15 cellular contexts compared by ENCODE assay signal in genomic region chr22:35728639-35729308, GRCh38. TPM values are rescaled to one million over a fixed set of nuclear protein-coding genes. Genes with fewer than 3 reads are reported as not detected.
DNase-seq lines count a peak whose midpoint lies in the region; ATAC-seq, FAIRE-seq and TF ChIP-seq lines count a peak whose summit lies in the region.
"Had no signal": no experiment of that assay in that cellular context is flagged by ENCODE, and none has a peak within 500 bp of the region (broad histone marks: within the 10 kb centered on the region; RNA-seq: fewer than 3 reads in every experiment).

No MANE protein-coding gene starts in this region.

- H3K9ac ChIP-seq in kidney (ENCODE audit: low read length in 2 of 2), result no peak overlapping the region
- H3K9ac ChIP-seq: BLaER1 had no signal

- no peaks in the 10 kb centered on the region for H3K9me2 ChIP-seq in DOHH2 (replicated peaks; ENCODE audit: control insufficient read depth, low read length)
- H3K9me2 ChIP-seq in OCI-LY7 (ENCODE audit: insufficient read depth, low read length), result no peaks in the 10 kb centered on the region

- peak overlapping the region; percentile 7; the same call in 1 of the 2 replicates for H2AFZ ChIP-seq in OCI-LY7 (ENCODE audit: low read length)

- H3K4me3 ChIP-seq in DOHH2 (ENCODE audit: low read length), result peak overlapping the region; percentile 55
- peak overlapping the region; percentile 67 for H3K4me3 ChIP-seq in OCI-LY7 (ENCODE audit: low read depth, low read length, poor library complexity, severe bottlenecking)
- no peak overlapping the region for H3K4me3 ChIP-seq in kidney (ENCODE audit: low read length in 2 of 2)
- H3K4me3 ChIP-seq: BLaER1 had no signal

- H3K27ac ChIP-seq in DOHH2 (ENCODE audit: low read depth, low read length) (peak overlapping the region; percentile 50), OCI-LY7 (ENCODE audit: low read depth, low read length, poor library complexity, severe bottlenecking) (peak overlapping the region; percentile 91), kidney (ENCODE audit: low read depth in 2 of 2, low read length in 2 of 2) (no peak overlapping the region)
- H3K27ac ChIP-seq: BLaER1 had no signal

- TF ChIP-seq CTCF in DOHH2 (IDR thresholded peaks at IDR 0.05; ENCODE audit: low read depth, low read length, poor library complexity, severe bottlenecking), result peak; percentile 16
- TF ChIP-seq CTCF in OCI-LY7 (conservative IDR thresholded peaks at IDR 0.05; ENCODE audit: low read length), result peak; percentile 42
- no peak for TF ChIP-seq CTCF in kidney (IDR thresholded peaks at IDR 0.05; ENCODE audit: borderline replicate concordance, extremely low read depth, insufficient read depth)

- H3K27me3 ChIP-seq in DOHH2 (ENCODE audit: control insufficient read depth, low read length), result no peaks in the 10 kb centered on the region
- H3K27me3 ChIP-seq: BLaER1 had no signal

- ATAC-seq in HG03432 (IDR thresholded peaks at IDR 0.05; ENCODE audit: unreplicated experiment) (no peak), HG02763 (IDR thresholded peaks at IDR 0.05; ENCODE audit: unreplicated experiment) (no peak)
- ATAC-seq: activated T-helper 17 cell treated with anti-CD3 and anti-CD28 coated beads, Interleukin-2, amount 50 U/mL, for 72 hours; sciatic nerve; stimulated activated naive CD8-positive, alpha-beta T cell treated with anti-CD3 and anti-CD28 coated beads, Interleukin-15, Interleukin-2, amounts not matched to agents 100 U/mL and 50 U/mL, for 24 hours had no signal

- 0 out of 2 replicates have a peak, but pooled peaks cover 3% of the 10 kb centered on the region for H3F3A ChIP-seq in DOHH2 (ENCODE audit: control insufficient read depth, insufficient read depth)

- H3K9me3 ChIP-seq in DOHH2 (ENCODE audit: control insufficient read depth, insufficient read depth, low read length), result no peaks in the 10 kb centered on the region
- H3K9me3 ChIP-seq in OCI-LY7 (ENCODE audit: low read length), result no peaks in the 10 kb centered on the region
- H3K9me3 ChIP-seq in kidney (ENCODE audit: control insufficient read depth in 1 of 2, low read length in 2 of 2), result no peaks in the 10 kb centered on the region
- H3K9me3 ChIP-seq: BLaER1 had no signal

- POLR2A ChIA-PET in OCI-LY7 (lab: Charles Lee), result interaction anchor here (0.5 to 1.9 kb wide), 5 partner anchors 11 to 192 kb away, joined by 3 to 8 read pairs (median 3); partner anchors contain the start of gene APOL5

- DNase-seq in NCI-H146 treated with DMSO at 0.1 percent for 48 hours (lab: John Stamatoyannopoulos, UW; ENCODE audit: unreplicated experiment) (peak; percentile 2), OCI-LY7 (ENCODE audit: low spot score) (peak; percentile 91), kidney (peak; percentile 72), hepatic stellate cell (ENCODE audit: low spot score) (no peak), SK-N-DZ (ENCODE audit: low spot score) (no peak)
- DNase-seq: stimulated activated naive CD8-positive, alpha-beta T cell treated with anti-CD3 and anti-CD28 coated beads, Interleukin-15, Interleukin-2, amounts not matched to agents 100 U/mL and 50 U/mL, for 24 hours had no signal

- H3K36me3 ChIP-seq in DOHH2 (ENCODE audit: control insufficient read depth, low read length), result no peaks in the 10 kb centered on the region
- no peaks in the 10 kb centered on the region for H3K36me3 ChIP-seq in OCI-LY7 (ENCODE audit: insufficient read depth, low read length)
- no peaks in the 10 kb centered on the region for H3K36me3 ChIP-seq in kidney (ENCODE audit: control insufficient read depth in 1 of 2, insufficient read depth in 2 of 2, low read length in 2 of 2)
- H3K36me3 ChIP-seq: BLaER1 had no signal

- BruUV-seq in OCI-LY7 (replicated peaks; lab: Mats Ljungman, UMichigan), result no TSS peak

- H3K79me2 ChIP-seq in DOHH2 (ENCODE audit: control insufficient read depth, low read length), result no peaks in the 10 kb centered on the region
- H3K79me2 ChIP-seq in OCI-LY7 (ENCODE audit: insufficient read depth, low read depth, low read length), result peaks cover 6% of the 10 kb centered on the region; the same call in 1 of the 2 replicates

- no peaks in the 10 kb centered on the region for H4K20me1 ChIP-seq in DOHH2 (ENCODE audit: control insufficient read depth, insufficient read depth, low read depth, low read length)
- H4K20me1 ChIP-seq in OCI-LY7 (ENCODE audit: insufficient read depth, low read length), result no peaks in the 10 kb centered on the region
- H4K20me1 ChIP-seq: BLaER1 had no signal

- H3K4me2 ChIP-seq in DOHH2 (ENCODE audit: low read length) (peak overlapping the region; percentile 65), OCI-LY7 (ENCODE audit: low read length) (peak overlapping the region; percentile 83)
- H3K4me2 ChIP-seq: BLaER1 had no signal

- CTCF ChIA-PET in OCI-LY7 (lab: Charles Lee; ENCODE audit: unreplicated experiment), result interaction anchor here (1.1 to 1.2 kb wide), 2 partner anchors 21 to 38 kb away, joined by 3 read pairs; no protein-coding TSS in a partner anchor

- H3K4me1 ChIP-seq in DOHH2 (ENCODE audit: control insufficient read depth, low read length) (peaks cover 39% of the 10 kb centered on the region), OCI-LY7 (ENCODE audit: insufficient read depth, low read length, poor library complexity, severe bottlenecking) (peaks cover 68% of the 10 kb centered on the region), kidney (ENCODE audit: control insufficient read depth in 1 of 2, insufficient read depth in 1 of 2, low read depth in 1 of 2, low read length in 2 of 2) (no peaks in the 10 kb centered on the region)
- H3K4me1 ChIP-seq: BLaER1 had no signal

- no peak for FAIRE-seq in kidney (lab: Jason Lieb, UNC)
- FAIRE-seq: G401.6 had no signal

- intact Hi-C loops in OCI-LY7 (cut with micrococcal nuclease; ENCODE audit: unreplicated experiment), result loop anchor here (1.0 to 10.0 kb wide), 4 partner anchors 24 to 374 kb away; partner anchors contain the start of gene APOL6
- intact Hi-C loops in kidney (cut with DNase I), result no loop called here

RNA-seq across cellular contexts. Expression of gene APOL5, which starts 11.1 kb away (rescaled TPM):
- 1.8 and 3.9 TPM in 2 replicates for total RNA-seq in OCI-LY7 (2014; rRNA removed; shearing (Covaris generic))
- total RNA-seq in OCI-LY7 (2022) (0.67 and 1.2 TPM in 2 replicates), kidney (not detected)
- not detected for polyA plus RNA-seq in kidney (ENCODE audit: insufficient read depth, low read depth, low replicate concordance)
- not detected in 2 replicates for polyA plus RNA-seq in SK-N-DZ (2014; cell fraction: cytosol; rRNA removed)
- not detected in 2 replicates for polyA plus RNA-seq in SK-N-DZ (2014; cell fraction: nucleus; rRNA removed)
- total RNA-seq: activated T-helper 17 cell treated with anti-CD3 and anti-CD28 coated beads, Interleukin-2, amount 50 U/mL, for 72 hours; lung microvascular endothelial cell; neural crest cell; sciatic nerve had no signal

Comparison
In these comparisons a context has a peak if more than half of its experiments do, and no peak if none do; other contexts are left out.
1. H3K27ac ChIP-seq: peak in DOHH2 (single experiment) and OCI-LY7 (single experiment); none in kidney (0 of 2).
2. H3K4me3 ChIP-seq: peak in DOHH2 (single experiment) and OCI-LY7 (single experiment); none in kidney (0 of 2).
3. DNase-seq: peak in NCI-H146 treated with DMSO at 0.1 percent for 48 hours (single experiment), OCI-LY7 (single experiment) and kidney (single experiment); none in hepatic stellate cell (single experiment) and SK-N-DZ (single experiment).